ENCODE assay signal across 9 cellular contexts in genomic region chr20:38091447-38092216, GRCh38. TPM values are rescaled to one million over a fixed set of nuclear protein-coding genes. Genes with fewer than 3 reads are reported as not detected.
DNase-seq lines count a peak whose midpoint lies in the region; ATAC-seq and TF ChIP-seq lines count a peak whose summit lies in the region.
"Had no signal": no experiment of that assay in that cellular context is flagged by ENCODE, and none has a peak within 500 bp of the region (broad histone marks: within the 10 kb centered on the region; RNA-seq: fewer than 3 reads in every experiment).

No MANE protein-coding gene starts in this region.

- H3K4me3 ChIP-seq in left lung, result no peak overlapping the region
- no peak overlapping the region for H3K4me3 ChIP-seq in upper lobe of left lung

- peak overlapping the region; percentile 64 for H3K27ac Mint-ChIP-seq in activated T-cell treated with anti-CD3 and anti-CD28 coated beads, Interleukin-2, amount 50 U/mL, for 72 hours
- H3K27ac Mint-ChIP-seq in activated CD4-positive, alpha-beta memory T cell treated with anti-CD3 and anti-CD28 coated beads for 36 hours, result peak overlapping the region; percentile 53
- H3K27ac Mint-ChIP-seq: activated naive CD4-positive, alpha-beta T cell treated with anti-CD3 and anti-CD28 coated beads, Interleukin-2, amount 50 U/mL, for 24 hours had no signal

- peak overlapping the region; percentile 33 to 88 for H3K27ac ChIP-seq in left lung
- H3K27ac ChIP-seq in upper lobe of left lung, result peak overlapping the region; percentile 31 to 79 (median 54)

- no peak for ATAC-seq in activated T-cell treated with anti-CD3 and anti-CD28 coated beads, Interleukin-2, amount 50 U/mL, for 72 hours (replicated peaks in 1 of 2)
- ATAC-seq in left lung (no peak), upper lobe of left lung (ENCODE audit: low FRiP score in 2 of 2) (no peak)

- no peaks in the 10 kb centered on the region for H3K9me3 Mint-ChIP-seq in activated T-cell treated with anti-CD3 and anti-CD28 coated beads, Interleukin-2, amount 50 U/mL, for 72 hours
- H3K9me3 Mint-ChIP-seq in activated CD4-positive, alpha-beta memory T cell treated with anti-CD3 and anti-CD28 coated beads for 36 hours, result no peaks in the 10 kb centered on the region
- H3K9me3 Mint-ChIP-seq: activated naive CD4-positive, alpha-beta T cell treated with anti-CD3 and anti-CD28 coated beads, Interleukin-2, amount 50 U/mL, for 24 hours had no signal

- peaks cover 0 to 12% of the 10 kb centered on the region in 2 donors for H3K36me3 Mint-ChIP-seq in activated T-cell treated with anti-CD3 and anti-CD28 coated beads, Interleukin-2, amount 50 U/mL, for 72 hours (ENCODE audit: insufficient read depth in 2 of 2)
- H3K36me3 Mint-ChIP-seq in activated CD4-positive, alpha-beta memory T cell treated with anti-CD3 and anti-CD28 coated beads for 36 hours, result peaks cover 24% of the 10 kb centered on the region

- intact Hi-C loops in activated CD4-positive, alpha-beta memory T cell treated with anti-CD3 and anti-CD28 coated beads for 36 hours (cut with micrococcal nuclease), result no loop called here
- intact Hi-C loops in left lung (cut with DNase I), result no loop called here

- TF ChIP-seq EP300 in upper lobe of left lung (IDR thresholded peaks at IDR 0.05), result no peak

- TF ChIP-seq POLR2A in upper lobe of left lung (IDR thresholded peaks at IDR 0.05), result no peak

- peaks cover 20 to 54% of the 10 kb centered on the region in 2 donors for H3K4me1 ChIP-seq in left lung
- peaks cover 35 to 48% (median 40%) of the 10 kb centered on the region in 4 donors for H3K4me1 ChIP-seq in upper lobe of left lung

- H3K27me3 Mint-ChIP-seq in activated T-cell treated with anti-CD3 and anti-CD28 coated beads, Interleukin-2, amount 50 U/mL, for 72 hours (ENCODE audit: low read depth), result no peaks in the 10 kb centered on the region
- no peaks in the 10 kb centered on the region for H3K27me3 Mint-ChIP-seq in activated CD4-positive, alpha-beta memory T cell treated with anti-CD3 and anti-CD28 coated beads for 36 hours
- H3K27me3 Mint-ChIP-seq: activated naive CD4-positive, alpha-beta T cell treated with anti-CD3 and anti-CD28 coated beads, Interleukin-2, amount 50 U/mL, for 24 hours had no signal

- no peak for DNase-seq in activated T-cell treated with anti-CD3 and anti-CD28 coated beads, Interleukin-2, amount 50 U/mL, for 72 hours
- DNase-seq in activated T-cell treated with anti-CD3 and anti-CD28 coated beads for 4 hours (no peak), left lung (no peak), upper lobe of left lung (no peak), KBM-7 (no peak), HPDE6-E6E7 (ENCODE audit: extremely low spot score) (no peak)
- DNase-seq in activated CD4-positive, alpha-beta memory T cell treated with anti-CD3 and anti-CD28 coated beads for 36 hours, result no peak
- DNase-seq in activated CD4-positive, alpha-beta T cell treated with anti-CD3 and anti-CD28 coated beads, Interleukin-2, amount 50 U/mL, for 48 hours, result no peak

- H3K4me1 Mint-ChIP-seq in activated T-cell treated with anti-CD3 and anti-CD28 coated beads, Interleukin-2, amount 50 U/mL, for 72 hours (ENCODE audit: low read depth), result peaks cover 37% of the 10 kb centered on the region
- H3K4me1 Mint-ChIP-seq in activated CD4-positive, alpha-beta memory T cell treated with anti-CD3 and anti-CD28 coated beads for 36 hours (ENCODE audit: low read depth), result peaks cover 30% of the 10 kb centered on the region

- H3K9me3 ChIP-seq in left lung, result no peaks in the 10 kb centered on the region
- no peaks in the 10 kb centered on the region for H3K9me3 ChIP-seq in upper lobe of left lung

- 45% methylated on average over 6 of the region's 6 CpGs for WGBS in upper lobe of left lung, 2 donors

- no peak for TF ChIP-seq CTCF in left lung (IDR thresholded peaks at IDR 0.05)
- no peak for TF ChIP-seq CTCF in upper lobe of left lung (IDR thresholded peaks at IDR 0.05)

- peaks cover 6 to 41% of the 10 kb centered on the region in 2 donors for H3K36me3 ChIP-seq in left lung
- H3K36me3 ChIP-seq in upper lobe of left lung, result peaks cover 12 to 41% (median 24%) of the 10 kb centered on the region in 4 donors

- no peaks in the 10 kb centered on the region for H3K27me3 ChIP-seq in left lung
- H3K27me3 ChIP-seq in upper lobe of left lung, result no peaks in the 10 kb centered on the region

- peak overlapping the region in 1 of 2 donors; percentile 27 for H3K4me3 Mint-ChIP-seq in activated T-cell treated with anti-CD3 and anti-CD28 coated beads, Interleukin-2, amount 50 U/mL, for 72 hours
- no peak overlapping the region for H3K4me3 Mint-ChIP-seq in activated CD4-positive, alpha-beta memory T cell treated with anti-CD3 and anti-CD28 coated beads for 36 hours
- H3K4me3 Mint-ChIP-seq: activated naive CD4-positive, alpha-beta T cell treated with anti-CD3 and anti-CD28 coated beads, Interleukin-2, amount 50 U/mL, for 24 hours had no signal

- CTCF ChIA-PET in activated CD4-positive, alpha-beta memory T cell treated with anti-CD3 and anti-CD28 coated beads for 36 hours (lab: Charles Lee), result interaction anchor here (1.0 to 3.9 kb wide), 3 partner anchors 18 to 130 kb away, joined by 3 to 16 read pairs (median 7); no protein-coding TSS in a partner anchor

- POLR2A ChIA-PET in activated CD4-positive, alpha-beta memory T cell treated with anti-CD3 and anti-CD28 coated beads for 36 hours (lab: Charles Lee), result no interaction called here

- in situ Hi-C loops in KBM-7 (cut with MboI; ENCODE audit: low pct_unique_long_range_greater_than_20kb, low sequenced_read_pairs), result no loop called here

RNA-seq across cellular contexts. Expression of gene RPRD1B, which starts 58.1 kb away (rescaled TPM):
- 10 to 100 TPM; 33.3 to 52.3 TPM for total RNA-seq in activated T-cell treated with anti-CD3 and anti-CD28 coated beads, Interleukin-2, amount 50 U/mL, for 72 hours
- 10 to 100 TPM; 26.2 to 28.9 TPM for total RNA-seq in activated CD4-positive, alpha-beta memory T cell treated with anti-CD3 and anti-CD28 coated beads for 36 hours
- total RNA-seq in left lung (10 to 100 TPM; 25.7 to 28.1 TPM), upper lobe of left lung (10 to 100 TPM; 26.0 to 75.4 (median 29.2) TPM)

RNA-seq across cellular contexts. Expression of gene TTI1, which starts 58.4 kb away (rescaled TPM):
- total RNA-seq in activated T-cell treated with anti-CD3 and anti-CD28 coated beads, Interleukin-2, amount 50 U/mL, for 72 hours, result 10 to 100 TPM; 25.8 to 26.6 TPM
- total RNA-seq in activated CD4-positive, alpha-beta memory T cell treated with anti-CD3 and anti-CD28 coated beads for 36 hours, result 10 to 100 TPM; 31.8 to 32.7 TPM
- 10 to 100 TPM; 16.9 to 19.4 TPM for total RNA-seq in left lung
- total RNA-seq in upper lobe of left lung, result 10 to 100 TPM; 11.2 to 30.4 (median 15.1) TPM
